15 cellular contexts compared by ENCODE assay signal in genomic region chr21:37878946-37879660, GRCh38. TPM values are rescaled to one million over a fixed set of nuclear protein-coding genes. Genes with fewer than 3 reads are reported as not detected.
A peak's percentile ranks its signal among the peaks of the same experiment; 100 is the strongest.
DNase-seq lines count a peak whose midpoint lies in the region; ATAC-seq and TF ChIP-seq lines count a peak whose summit lies in the region.
"Had no signal": no experiment of that assay in that cellular context is flagged by ENCODE, and none has a peak within 500 bp of the region (broad histone marks: within the 10 kb centered on the region; RNA-seq: fewer than 3 reads in every experiment).

No MANE protein-coding gene starts in this region.

- CTCF ChIA-PET in WTC11 (lab: Charles Lee) = interaction anchor here (1.8 kb wide), 1 partner anchor 247 kb away, joined by 4 read pairs; no protein-coding TSS in a partner anchor

- no peaks in the 10 kb centered on the region for H3K27me3 Mint-ChIP-seq in WTC11 (ENCODE audit: low read depth)
- H3K27me3 Mint-ChIP-seq: activated CD4-positive, alpha-beta T cell treated with anti-CD3 and anti-CD28 coated beads, Interleukin-2, amount 10 ng/mL, durations not matched to agents 7 days and 5 days; activated naive CD8-positive, alpha-beta T cell had no signal

- H3K9me3 Mint-ChIP-seq in WTC11 = no peaks in the 10 kb centered on the region
- H3K9me3 Mint-ChIP-seq: activated CD4-positive, alpha-beta T cell treated with anti-CD3 and anti-CD28 coated beads, Interleukin-2, amount 10 ng/mL, durations not matched to agents 7 days and 5 days; endodermal cell; GM23338; neural crest cell had no signal

- TF ChIP-seq CTCF in WTC11 (IDR thresholded peaks at IDR 0.05) = no peak

- POLR2A ChIA-PET in WTC11 (lab: Charles Lee) = no interaction called here

- H3K4me1 Mint-ChIP-seq in WTC11 = peaks cover 6% of the 10 kb centered on the region
- H3K4me1 Mint-ChIP-seq: endodermal cell, GM23338, neural crest cell had no signal

- ATAC-seq in WTC11 (no peak), GM21717 (IDR thresholded peaks at IDR 0.05; ENCODE audit: unreplicated experiment) (no peak)
- ATAC-seq: GM23338, Right ventricle myocardium inferior had no signal

- H3K36me3 Mint-ChIP-seq in WTC11 = no peaks in the 10 kb centered on the region
- H3K36me3 Mint-ChIP-seq: activated naive CD8-positive, alpha-beta T cell had no signal

- no peak overlapping the region for H3K4me3 Mint-ChIP-seq in WTC11
- H3K4me3 Mint-ChIP-seq: activated CD4-positive, alpha-beta T cell treated with anti-CD3 and anti-CD28 coated beads, Interleukin-2, amount 10 ng/mL, durations not matched to agents 7 days and 5 days; activated naive CD8-positive, alpha-beta T cell; endodermal cell; GM23338; neural crest cell had no signal

- no peak overlapping the region for H3K27ac Mint-ChIP-seq in WTC11
- H3K27ac Mint-ChIP-seq: activated CD4-positive, alpha-beta T cell treated with anti-CD3 and anti-CD28 coated beads, Interleukin-2, amount 10 ng/mL, durations not matched to agents 7 days and 5 days; activated naive CD8-positive, alpha-beta T cell; endodermal cell; GM23338 had no signal

- peak; percentile 88 for DNase-seq in EL
- peak; percentile 16 for DNase-seq in NAMALWA (ENCODE audit: low spot score)
- peak; percentile 98 for DNase-seq in amniotic epithelial cell (ENCODE audit: low read depth)
- peak; percentile 95 for DNase-seq in iris pigment epithelial cell (ENCODE audit: low read depth)
- no peak for DNase-seq in WTC11 (ENCODE audit: low spot score)
- DNase-seq in NOMO-1 treated with DMSO at 0.1 percent for 48 hours (lab: John Stamatoyannopoulos, UW; ENCODE audit: unreplicated experiment) = no peak
- no peak for DNase-seq in NCI-H128 (lab: John Stamatoyannopoulos, UW; ENCODE audit: unreplicated experiment)
- DNase-seq: activated CD4-positive, alpha-beta T cell treated with anti-CD3 and anti-CD28 coated beads, Interleukin-2, amount 10 ng/mL, durations not matched to agents 7 days and 5 days; endodermal cell; left cardiac atrium had no signal

TF ChIP-seq in WTC11, 78 proteins besides CTCF, POLR2A, EP300 and RAD21 (continues in another document):
- TF ChIP-seq ZNF423 (CRISPR knock-in tag; IDR thresholded peaks at IDR 0.05) = no peak
- TF ChIP-seq, protein P1, sequence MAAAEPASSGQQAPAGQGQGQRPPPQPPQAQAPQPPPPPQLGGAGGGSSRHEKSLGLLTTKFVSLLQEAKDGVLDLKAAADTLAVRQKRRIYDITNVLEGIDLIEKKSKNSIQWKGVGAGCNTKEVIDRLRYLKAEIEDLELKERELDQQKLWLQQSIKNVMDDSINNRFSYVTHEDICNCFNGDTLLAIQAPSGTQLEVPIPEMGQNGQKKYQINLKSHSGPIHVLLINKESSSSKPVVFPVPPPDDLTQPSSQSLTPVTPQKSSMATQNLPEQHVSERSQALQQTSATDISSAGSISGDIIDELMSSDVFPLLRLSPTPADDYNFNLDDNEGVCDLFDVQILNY (CRISPR knock-in tag; IDR thresholded peaks at IDR 0.05) = no peak
- TF ChIP-seq, protein P2, sequence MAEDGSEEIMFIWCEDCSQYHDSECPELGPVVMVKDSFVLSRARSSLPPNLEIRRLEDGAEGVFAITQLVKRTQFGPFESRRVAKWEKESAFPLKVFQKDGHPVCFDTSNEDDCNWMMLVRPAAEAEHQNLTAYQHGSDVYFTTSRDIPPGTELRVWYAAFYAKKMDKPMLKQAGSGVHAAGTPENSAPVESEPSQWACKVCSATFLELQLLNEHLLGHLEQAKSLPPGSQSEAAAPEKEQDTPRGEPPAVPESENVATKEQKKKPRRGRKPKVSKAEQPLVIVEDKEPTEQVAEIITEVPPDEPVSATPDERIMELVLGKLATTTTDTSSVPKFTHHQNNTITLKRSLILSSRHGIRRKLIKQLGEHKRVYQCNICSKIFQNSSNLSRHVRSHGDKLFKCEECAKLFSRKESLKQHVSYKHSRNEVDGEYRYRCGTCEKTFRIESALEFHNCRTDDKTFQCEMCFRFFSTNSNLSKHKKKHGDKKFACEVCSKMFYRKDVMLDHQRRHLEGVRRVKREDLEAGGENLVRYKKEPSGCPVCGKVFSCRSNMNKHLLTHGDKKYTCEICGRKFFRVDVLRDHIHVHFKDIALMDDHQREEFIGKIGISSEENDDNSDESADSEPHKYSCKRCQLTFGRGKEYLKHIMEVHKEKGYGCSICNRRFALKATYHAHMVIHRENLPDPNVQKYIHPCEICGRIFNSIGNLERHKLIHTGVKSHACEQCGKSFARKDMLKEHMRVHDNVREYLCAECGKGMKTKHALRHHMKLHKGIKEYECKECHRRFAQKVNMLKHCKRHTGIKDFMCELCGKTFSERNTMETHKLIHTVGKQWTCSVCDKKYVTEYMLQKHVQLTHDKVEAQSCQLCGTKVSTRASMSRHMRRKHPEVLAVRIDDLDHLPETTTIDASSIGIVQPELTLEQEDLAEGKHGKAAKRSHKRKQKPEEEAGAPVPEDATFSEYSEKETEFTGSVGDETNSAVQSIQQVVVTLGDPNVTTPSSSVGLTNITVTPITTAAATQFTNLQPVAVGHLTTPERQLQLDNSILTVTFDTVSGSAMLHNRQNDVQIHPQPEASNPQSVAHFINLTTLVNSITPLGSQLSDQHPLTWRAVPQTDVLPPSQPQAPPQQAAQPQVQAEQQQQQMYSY (CRISPR knock-in tag; IDR thresholded peaks at IDR 0.05) = no peak
- TF ChIP-seq, protein P3, sequence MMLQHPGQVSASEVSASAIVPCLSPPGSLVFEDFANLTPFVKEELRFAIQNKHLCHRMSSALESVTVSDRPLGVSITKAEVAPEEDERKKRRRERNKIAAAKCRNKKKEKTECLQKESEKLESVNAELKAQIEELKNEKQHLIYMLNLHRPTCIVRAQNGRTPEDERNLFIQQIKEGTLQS (CRISPR knock-in tag; conservative IDR thresholded peaks at IDR 0.05) = no peak
- TF ChIP-seq RELA (CRISPR knock-in tag; IDR thresholded peaks at IDR 0.05; ENCODE audit: borderline replicate concordance) = no peak
- no peak for TF ChIP-seq PREB (CRISPR knock-in tag; IDR thresholded peaks at IDR 0.05; ENCODE audit: borderline replicate concordance)
- no peak for TF ChIP-seq IRF2 (CRISPR knock-in tag; IDR thresholded peaks at IDR 0.05; ENCODE audit: borderline replicate concordance, low read depth)
- TF ChIP-seq SOX15 (CRISPR knock-in tag; IDR thresholded peaks at IDR 0.05) = no peak
- TF ChIP-seq MXD4 (CRISPR knock-in tag; IDR thresholded peaks at IDR 0.05; ENCODE audit: borderline replicate concordance) = no peak
- TF ChIP-seq NR2C2 (CRISPR knock-in tag; IDR thresholded peaks at IDR 0.05) = no peak
- TF ChIP-seq ELF4 (CRISPR knock-in tag; IDR thresholded peaks at IDR 0.05; ENCODE audit: low read depth) = no peak
- no peak for TF ChIP-seq AFF4 (CRISPR knock-in tag; IDR thresholded peaks at IDR 0.05; ENCODE audit: borderline replicate concordance)
- TF ChIP-seq ZSCAN18 (CRISPR knock-in tag; IDR thresholded peaks at IDR 0.05) = no peak

RNA-seq across cellular contexts. Expression of gene KCNJ6, which starts 37.2 kb away (rescaled TPM):
- 0.23 to 0.35 TPM (median 0.34 TPM) in 3 replicates for total RNA-seq in WTC11 (2021)
- total RNA-seq: activated CD4-positive, alpha-beta T cell treated with anti-CD3 and anti-CD28 coated beads, Interleukin-2, amount 10 ng/mL, durations not matched to agents 7 days and 5 days; left cardiac atrium; Right ventricle myocardium inferior had no signal

Comparison
In these comparisons a context has a peak if more than half of its experiments do, and no peak if none do; other contexts are left out.
1. DNase-seq: peak in EL (single experiment), NAMALWA (single experiment), amniotic epithelial cell (single experiment) and iris pigment epithelial cell (single experiment); none in WTC11 (single experiment), NOMO-1 treated with DMSO at 0.1 percent for 48 hours (single experiment) and NCI-H128 (single experiment).